11 cellular contexts compared by ENCODE assay signal in genomic region chr20:5570442-5570841, GRCh38.
A peak's percentile ranks its signal among the peaks of the same experiment; 100 is the strongest.
DNase-seq lines count a peak whose midpoint lies in the region.
"Had no signal": no experiment of that assay in that cellular context is flagged by ENCODE, and none has a peak within 500 bp of the region (broad histone marks: within the 10 kb centered on the region; RNA-seq: fewer than 3 reads in every experiment).

No MANE protein-coding gene starts in this region.

- no peaks in the 10 kb centered on the region for H3K27me3 Mint-ChIP-seq in activated T-cell treated with anti-CD3 and anti-CD28 coated beads, Interleukin-2, amount 50 U/mL, for 24 hours
- H3K27me3 Mint-ChIP-seq in dendritic cell treated with granulocyte-macrophage colony-stimulating factor and Interleukin-4, amounts not matched to agents 40 ng/mL and 50 ng/mL, for 4 days: no peaks in the 10 kb centered on the region

- peaks cover 39% of the 10 kb centered on the region for H3K4me1 Mint-ChIP-seq in activated T-cell treated with anti-CD3 and anti-CD28 coated beads, Interleukin-2, amount 50 U/mL, for 24 hours (ENCODE audit: low read depth)
- peaks cover 30% of the 10 kb centered on the region for H3K4me1 Mint-ChIP-seq in dendritic cell treated with granulocyte-macrophage colony-stimulating factor and Interleukin-4, amounts not matched to agents 40 ng/mL and 50 ng/mL, for 4 days (ENCODE audit: low read depth)

- intact Hi-C loops in dendritic cell treated with granulocyte-macrophage colony-stimulating factor and Interleukin-4, amounts not matched to agents 40 ng/mL and 50 ng/mL, for 4 days (cut with micrococcal nuclease): no loop called here

- peak overlapping the region; percentile 71 for H3K27ac Mint-ChIP-seq in activated T-cell treated with anti-CD3 and anti-CD28 coated beads, Interleukin-2, amount 50 U/mL, for 24 hours
- H3K27ac Mint-ChIP-seq in dendritic cell treated with granulocyte-macrophage colony-stimulating factor and Interleukin-4, amounts not matched to agents 40 ng/mL and 50 ng/mL, for 4 days: peak overlapping the region; percentile 83

- peaks cover 90% of the 10 kb centered on the region for H3K36me3 Mint-ChIP-seq in activated T-cell treated with anti-CD3 and anti-CD28 coated beads, Interleukin-2, amount 50 U/mL, for 24 hours (ENCODE audit: low read depth)
- peaks cover 82% of the 10 kb centered on the region for H3K36me3 Mint-ChIP-seq in dendritic cell treated with granulocyte-macrophage colony-stimulating factor and Interleukin-4, amounts not matched to agents 40 ng/mL and 50 ng/mL, for 4 days (ENCODE audit: low read depth)

- no peak for DNase-seq in activated T-cell treated with anti-CD3 and anti-CD28 coated beads, Interleukin-2, amount 50 U/mL, for 24 hours
- no peak for DNase-seq in activated T-cell treated with anti-CD3 and anti-CD28 coated beads, Interleukin-2, amount 50 U/mL, for 1 hour
- peak; percentile 70 for DNase-seq in NOMO-1 treated with DMSO at 0.1 percent for 48 hours (lab: John Stamatoyannopoulos, UW; ENCODE audit: unreplicated experiment)
- peak; percentile 65 for DNase-seq in pons (ENCODE audit: low spot score)
- no peak for DNase-seq in activated effector memory CD4-positive, alpha-beta T cell treated with Interleukin-2 at 50 U/mL for 16 hours
- no peak for DNase-seq in OCI-M1 (lab: John Stamatoyannopoulos, UW)
- no peak for DNase-seq in DMS79 (lab: John Stamatoyannopoulos, UW)
- DNase-seq: activated CD8-positive, alpha-beta memory T cell treated with anti-CD3 and anti-CD28 coated beads for 24 hours; SHP77 treated with DMSO at 0.1 percent for 48 hours; uterus had no signal

- no peak overlapping the region for H3K4me3 Mint-ChIP-seq in activated T-cell treated with anti-CD3 and anti-CD28 coated beads, Interleukin-2, amount 50 U/mL, for 24 hours
- peak overlapping the region; percentile 57 for H3K4me3 Mint-ChIP-seq in dendritic cell treated with granulocyte-macrophage colony-stimulating factor and Interleukin-4, amounts not matched to agents 40 ng/mL and 50 ng/mL, for 4 days

- H3K9me3 Mint-ChIP-seq in activated T-cell treated with anti-CD3 and anti-CD28 coated beads, Interleukin-2, amount 50 U/mL, for 24 hours: no peaks in the 10 kb centered on the region
- H3K9me3 Mint-ChIP-seq in dendritic cell treated with granulocyte-macrophage colony-stimulating factor and Interleukin-4, amounts not matched to agents 40 ng/mL and 50 ng/mL, for 4 days: no peaks in the 10 kb centered on the region

Comparison
In these comparisons a context has a peak if more than half of its experiments do, and no peak if none do; other contexts are left out.
1. DNase-seq: peak in NOMO-1 treated with DMSO at 0.1 percent for 48 hours (single experiment) and pons (single experiment); none in activated T-cell treated with anti-CD3 and anti-CD28 coated beads, Interleukin-2, amount 50 U/mL, for 24 hours (single experiment), activated T-cell treated with anti-CD3 and anti-CD28 coated beads, Interleukin-2, amount 50 U/mL, for 1 hour (single experiment), activated effector memory CD4-positive, alpha-beta T cell treated with Interleukin-2 at 50 U/mL for 16 hours (single experiment), OCI-M1 (single experiment) and DMS79 (single experiment).